Comparison of ENCODE assay signal across 1 cellular context in the genomic region with DNA sequence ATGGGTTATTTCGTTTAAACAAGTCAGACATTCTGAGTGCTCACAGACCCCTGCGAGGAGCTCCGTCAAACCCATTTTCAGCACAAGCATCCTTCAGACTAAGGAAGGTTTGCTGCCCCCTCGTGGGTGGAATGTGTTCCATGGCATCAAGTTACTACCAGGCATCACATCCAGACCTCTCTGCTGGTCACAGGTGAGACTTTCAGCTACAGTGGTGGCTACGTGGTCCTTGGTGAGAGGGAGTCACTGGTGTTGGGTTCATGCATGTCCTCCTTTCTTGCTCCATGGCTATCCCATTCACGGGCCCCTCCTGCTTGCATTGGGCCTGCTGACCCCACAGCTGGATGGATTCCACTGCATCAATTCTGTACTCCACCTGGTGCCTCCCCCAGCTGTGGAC.
TF ChIP-seq lines count a peak whose summit lies in the region.

No MANE protein-coding gene starts in this region.

TF ChIP-seq in endothelial cell of umbilical vein, 7 proteins besides CTCF, POLR2A, EP300 and RAD21:
- TF ChIP-seq EZH2 (IDR thresholded peaks at IDR 0.05; ENCODE audit: borderline replicate concordance, low read depth, low read length, severe bottlenecking) (no peak), POLR2AphosphoS5 (IDR thresholded peaks at IDR 0.05; ENCODE audit: insufficient read depth, low read depth, low read length) (no peak), FOS (IDR thresholded peaks at IDR 0.05; ENCODE audit: borderline replicate concordance, insufficient read depth, low read length) (no peak), MYC (IDR thresholded peaks at IDR 0.05; ENCODE audit: low read depth, low read length) (no peak), GATA2 (IDR thresholded peaks at IDR 0.05; ENCODE audit: insufficient read depth, insufficient read length, low read depth, low read length) (no peak), JUN (IDR thresholded peaks at IDR 0.05; ENCODE audit: borderline replicate concordance, insufficient read depth, insufficient read length, low read depth) (no peak)
- TF ChIP-seq, protein P1, sequence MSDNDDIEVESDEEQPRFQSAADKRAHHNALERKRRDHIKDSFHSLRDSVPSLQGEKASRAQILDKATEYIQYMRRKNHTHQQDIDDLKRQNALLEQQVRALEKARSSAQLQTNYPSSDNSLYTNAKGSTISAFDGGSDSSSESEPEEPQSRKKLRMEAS (IDR thresholded peaks at IDR 0.05; ENCODE audit: insufficient read depth, insufficient read length) = no peak
